Comparison of ENCODE assay signal across 13 cellular contexts in the genomic region with DNA sequence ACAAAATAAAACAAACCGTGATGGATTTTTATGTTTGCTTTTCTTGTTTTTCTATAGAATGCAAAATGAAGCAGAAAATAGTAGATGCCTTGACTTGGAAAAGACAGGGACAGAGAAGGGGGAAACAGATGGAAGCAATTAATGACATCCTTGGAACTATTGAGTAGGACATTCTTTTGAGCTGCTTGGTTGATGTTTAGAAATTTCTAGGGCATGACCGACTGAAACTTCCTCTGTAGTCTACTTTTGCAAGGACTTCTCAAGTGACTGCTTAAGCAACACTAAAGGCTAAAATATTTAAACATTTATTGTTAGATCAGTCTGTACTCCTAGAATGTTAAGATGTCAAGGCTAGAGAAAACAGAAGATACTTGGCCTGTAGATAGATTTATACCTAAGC. TPM values are rescaled to one million over a fixed set of nuclear protein-coding genes. Genes with fewer than 3 reads are reported as not detected.
DNase-seq lines count a peak whose midpoint lies in the region; ATAC-seq and TF ChIP-seq lines count a peak whose summit lies in the region.
"Had no signal": no experiment of that assay in that cellular context is flagged by ENCODE, and none has a peak within 500 bp of the region (broad histone marks: within the 10 kb centered on the region; RNA-seq: fewer than 3 reads in every experiment).

No MANE protein-coding gene starts in this region.

- DNase-seq in MCF 10A (ENCODE audit: unreplicated experiment) (no peak), mammary epithelial cell (no peak), SKM-1 treated with dmso at 0.1 percent for 144 hours (lab: John Stamatoyannopoulos, UW; ENCODE audit: unreplicated experiment) (peak; percentile 58), kidney tubule cell (ENCODE audit: low spot score) (peak; percentile 38), transverse colon (no peak), SJCRH30 (no peak), C1 segment of cervical spinal cord (lab: John Stamatoyannopoulos, UW) (no peak)
- DNase-seq: activated CD4-positive, alpha-beta T cell treated with anti-CD3 and anti-CD28 coated beads for 4 hours; activated naive CD8-positive, alpha-beta T cell treated with anti-CD3 and anti-CD28 coated beads, Interleukin-2, amount 50 U/mL, for 24 hours; foreskin melanocyte; NCI-H1105 treated with DMSO at 0.1 percent for 48 hours had no signal

- H3K36me3 ChIP-seq in mammary epithelial cell (ENCODE audit: insufficient read depth, low read length): peaks cover 16% of the 10 kb centered on the region
- peaks cover 0 to 17% (median 6%) of the 10 kb centered on the region in 4 donors for H3K36me3 ChIP-seq in transverse colon
- peaks cover 27% of the 10 kb centered on the region for H3K36me3 ChIP-seq in SJCRH30

- TF ChIP-seq POLR2A in transverse colon (IDR thresholded peaks at IDR 0.05) (no peak), GM18505 (IDR thresholded peaks at IDR 0.05; ENCODE audit: borderline replicate concordance, extremely low read depth, insufficient read depth, insufficient read length) (no peak)

- H3K27me3 Mint-ChIP-seq in MCF 10A (ENCODE audit: insufficient read depth, unreplicated experiment): no peaks in the 10 kb centered on the region
- H3K27me3 Mint-ChIP-seq: activated naive CD8-positive, alpha-beta T cell treated with anti-CD3 and anti-CD28 coated beads, Interleukin-2, amount 50 U/mL, for 24 hours had no signal

- H3K27me3 ChIP-seq in mammary epithelial cell (ENCODE audit: insufficient read depth, low read length) (no peaks in the 10 kb centered on the region), transverse colon (no peaks in the 10 kb centered on the region), SJCRH30 (no peaks in the 10 kb centered on the region)

- no peak for TF ChIP-seq EP300 in transverse colon (IDR thresholded peaks at IDR 0.05; ENCODE audit: low read depth)

- TF ChIP-seq CTCF in MCF 10A (IDR thresholded peaks at IDR 0.05; ENCODE audit: unreplicated experiment): no peak
- TF ChIP-seq CTCF in mammary epithelial cell (conservative IDR thresholded peaks at IDR 0.05 in 1 of 2, IDR thresholded peaks at IDR 0.05 in 1 of 2; ENCODE audit: extremely low read depth in 1 of 2, insufficient read depth in 1 of 2, low read depth in 1 of 2, low read length in 2 of 2): no peak
- no peak for TF ChIP-seq CTCF in transverse colon (IDR thresholded peaks at IDR 0.05)

- H3K27ac ChIP-seq in mammary epithelial cell (ENCODE audit: insufficient read depth, low read depth, low read length) (no peak overlapping the region), transverse colon (peak overlapping the region; percentile 24 to 49 (median 41)), SJCRH30 (no peak overlapping the region)

- intact Hi-C loops in MCF 10A (cut with micrococcal nuclease) (no loop called here), mammary epithelial cell (cut with micrococcal nuclease) (no loop called here), transverse colon (cut with DNase I; ENCODE audit: low total_unique reads) (no loop called here)

- no peak overlapping the region for H3K4me2 ChIP-seq in mammary epithelial cell (ENCODE audit: insufficient read depth, low read depth, low read length)

- H3K4me3 ChIP-seq in mammary epithelial cell (replicated peaks in 1 of 3; ENCODE audit: insufficient read depth in 1 of 3, low read depth in 2 of 3, low read length in 3 of 3) (no peak overlapping the region), transverse colon (no peak overlapping the region), SJCRH30 (no peak overlapping the region)
- H3K4me3 ChIP-seq: A549 had no signal

- 97% methylated on average over 2 of the region's 2 CpGs for WGBS in mammary epithelial cell (ENCODE audit: low coverage, missing lambda C conversion rate)
- WGBS in transverse colon (ENCODE audit: low coverage in 1 of 2), 2 donors: 58 to 67% methylated on average over 2 of the region's 2 CpGs

- dilution Hi-C loops in mammary epithelial cell (cut with HindIII; ENCODE audit: low sequenced_read_pairs): no loop called here

- H3K4me1 Mint-ChIP-seq in MCF 10A (ENCODE audit: insufficient read depth, unreplicated experiment): no peaks in the 10 kb centered on the region

- no peak for ATAC-seq in GM18505 (IDR thresholded peaks at IDR 0.05; ENCODE audit: unreplicated experiment)
- ATAC-seq: A549; activated naive CD8-positive, alpha-beta T cell treated with anti-CD3 and anti-CD28 coated beads, Interleukin-2, amount 50 U/mL, for 24 hours had no signal

- H3K9me3 Mint-ChIP-seq in MCF 10A (ENCODE audit: unreplicated experiment): no peaks in the 10 kb centered on the region
- H3K9me3 Mint-ChIP-seq: activated naive CD8-positive, alpha-beta T cell treated with anti-CD3 and anti-CD28 coated beads, Interleukin-2, amount 50 U/mL, for 24 hours had no signal

- H3K27ac Mint-ChIP-seq in MCF 10A (ENCODE audit: low read depth, unreplicated experiment): peak overlapping the region; percentile 9
- H3K27ac Mint-ChIP-seq: activated naive CD8-positive, alpha-beta T cell treated with anti-CD3 and anti-CD28 coated beads, Interleukin-2, amount 50 U/mL, for 24 hours had no signal

- no peak overlapping the region for H3K9ac ChIP-seq in mammary epithelial cell (ENCODE audit: insufficient read depth, low read length)

- no peaks in the 10 kb centered on the region for H3K9me3 ChIP-seq in mammary epithelial cell (replicated peaks; ENCODE audit: insufficient read depth, low read length)
- no peaks in the 10 kb centered on the region for H3K9me3 ChIP-seq in transverse colon
- H3K9me3 ChIP-seq in SJCRH30 (replicated peaks): no peaks in the 10 kb centered on the region
- H3K9me3 ChIP-seq: A549 had no signal

- H3K4me1 ChIP-seq in mammary epithelial cell (ENCODE audit: insufficient read depth, low read length): no peaks in the 10 kb centered on the region
- H3K4me1 ChIP-seq in transverse colon: peaks cover 0 to 30% (median 20%) of the 10 kb centered on the region in 4 donors
- H3K4me1 ChIP-seq in SJCRH30: peaks cover 6% of the 10 kb centered on the region

- H4K20me1 ChIP-seq in mammary epithelial cell (ENCODE audit: insufficient read depth, low read length): no peaks in the 10 kb centered on the region

- no peak overlapping the region for H3K4me3 Mint-ChIP-seq in MCF 10A (ENCODE audit: unreplicated experiment)
- H3K4me3 Mint-ChIP-seq: activated naive CD8-positive, alpha-beta T cell treated with anti-CD3 and anti-CD28 coated beads, Interleukin-2, amount 50 U/mL, for 24 hours had no signal

- in situ Hi-C loops in mammary epithelial cell (cut with MboI; ENCODE audit: low sequenced_read_pairs in 2 of 2): no loop called here
- in situ Hi-C loops in transverse colon (cut with MboI; ENCODE audit: low pct_ligation_motif_present in 1 of 4, low pct_unique_long_range_greater_than_20kb in 1 of 4, low sequenced_read_pairs in 3 of 4): no loop called here

- peaks cover 47% of the 10 kb centered on the region for H3K36me3 Mint-ChIP-seq in MCF 10A (ENCODE audit: insufficient read depth, unreplicated experiment)

- POLR2A ChIA-PET in MCF 10A (lab: Yijun Ruan, JAX): interaction anchor here (1.2 to 1.3 kb wide), 4 partner anchors 9 to 33 kb away, joined by 3 to 6 read pairs (median 4); no protein-coding TSS in a partner anchor

- no peak overlapping the region for H2AFZ ChIP-seq in mammary epithelial cell (ENCODE audit: low read depth, low read length)

- CTCF ChIA-PET in MCF 10A (lab: Yijun Ruan, JAX) (interaction anchor here (0.6 to 1.1 kb wide), 4 partner anchors 12 to 108 kb away, joined by 3 to 4 read pairs (median 3); no protein-coding TSS in a partner anchor), mammary epithelial cell (lab: Charles Lee; ENCODE audit: low non-redundant PET) (no interaction called here)

- no TSS peak for BruUV-seq in MCF 10A (replicated peaks; lab: Mats Ljungman, UMichigan)
- BruUV-seq in mammary epithelial cell (replicated peaks; lab: Mats Ljungman, UMichigan): no TSS peak

- H3K79me2 ChIP-seq in mammary epithelial cell (ENCODE audit: insufficient read depth, low read length): peaks cover 79% of the 10 kb centered on the region

RNA-seq across cellular contexts. Expression of a gene that starts 49.4 kb away (rescaled TPM):
- total RNA-seq in MCF 10A (2022) (90.2 and 90.9 TPM in 2 replicates), mammary epithelial cell (100 to 1,000 TPM; 136 to 172 TPM), transverse colon (100 to 1,000 TPM in 3 of 4 donors, 10 to 100 TPM in 1; 96.1 to 133 (median 120) TPM)
- polyA plus RNA-seq in mammary epithelial cell: 70.9 TPM
- 222 TPM for polyA minus RNA-seq in mammary epithelial cell
- 45.5 and 48.1 TPM in 2 replicates for total RNA-seq in SJCRH30 (2014; rRNA removed; shearing (Covaris generic))

Comparison
In these comparisons a context has a peak if more than half of its experiments do, and no peak if none do; other contexts are left out.
1. DNase-seq: peak in SKM-1 treated with dmso at 0.1 percent for 144 hours (single experiment) and kidney tubule cell (single experiment); none in MCF 10A (single experiment), mammary epithelial cell (single experiment), transverse colon (single experiment), SJCRH30 (0 of 2) and C1 segment of cervical spinal cord (0 of 14).
2. H3K27ac ChIP-seq: peak in transverse colon (4 of 4); none in mammary epithelial cell (single experiment) and SJCRH30 (single experiment).